1 cellular context compared by ENCODE assay signal in genomic region chr14:92425101-92425500, GRCh38.
A peak's percentile ranks its signal among the peaks of the same experiment; 100 is the strongest.
TF ChIP-seq lines count a peak whose summit lies in the region.

No MANE protein-coding gene starts in this region.

TF ChIP-seq in HCT116, 20 proteins besides CTCF, POLR2A, EP300 and RAD21 (continued from another document):
- TF ChIP-seq, protein P1, sequence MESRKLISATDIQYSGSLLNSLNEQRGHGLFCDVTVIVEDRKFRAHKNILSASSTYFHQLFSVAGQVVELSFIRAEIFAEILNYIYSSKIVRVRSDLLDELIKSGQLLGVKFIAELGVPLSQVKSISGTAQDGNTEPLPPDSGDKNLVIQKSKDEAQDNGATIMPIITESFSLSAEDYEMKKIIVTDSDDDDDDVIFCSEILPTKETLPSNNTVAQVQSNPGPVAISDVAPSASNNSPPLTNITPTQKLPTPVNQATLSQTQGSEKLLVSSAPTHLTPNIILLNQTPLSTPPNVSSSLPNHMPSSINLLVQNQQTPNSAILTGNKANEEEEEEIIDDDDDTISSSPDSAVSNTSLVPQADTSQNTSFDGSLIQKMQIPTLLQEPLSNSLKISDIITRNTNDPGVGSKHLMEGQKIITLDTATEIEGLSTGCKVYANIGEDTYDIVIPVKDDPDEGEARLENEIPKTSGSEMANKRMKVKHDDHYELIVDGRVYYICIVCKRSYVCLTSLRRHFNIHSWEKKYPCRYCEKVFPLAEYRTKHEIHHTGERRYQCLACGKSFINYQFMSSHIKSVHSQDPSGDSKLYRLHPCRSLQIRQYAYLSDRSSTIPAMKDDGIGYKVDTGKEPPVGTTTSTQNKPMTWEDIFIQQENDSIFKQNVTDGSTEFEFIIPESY (IDR thresholded peaks at IDR 0.05; ENCODE audit: extremely low read depth, insufficient replicate concordance, low read length): no peak
- TF ChIP-seq SP1 (IDR thresholded peaks at IDR 0.05; ENCODE audit: low read depth): peak; percentile 33; the same call in 1 of the 2 replicates
- TF ChIP-seq JUND (IDR thresholded peaks at IDR 0.05): peak; percentile 29; the same call in 1 of the 2 replicates
- no peak for TF ChIP-seq EGR1 (IDR thresholded peaks at IDR 0.05; ENCODE audit: low read depth)
- no peak for TF ChIP-seq REST (IDR thresholded peaks at IDR 0.05; ENCODE audit: low read depth)
- TF ChIP-seq ELF1 (IDR thresholded peaks at IDR 0.05; ENCODE audit: borderline replicate concordance, low read depth): no peak
- TF ChIP-seq CBX3 (IDR thresholded peaks at IDR 0.05; ENCODE audit: low read depth): 0 out of 2 replicates have a peak, but pooled peaks have one; percentile 12
